18 cellular contexts compared by ENCODE assay signal in the genomic region with DNA sequence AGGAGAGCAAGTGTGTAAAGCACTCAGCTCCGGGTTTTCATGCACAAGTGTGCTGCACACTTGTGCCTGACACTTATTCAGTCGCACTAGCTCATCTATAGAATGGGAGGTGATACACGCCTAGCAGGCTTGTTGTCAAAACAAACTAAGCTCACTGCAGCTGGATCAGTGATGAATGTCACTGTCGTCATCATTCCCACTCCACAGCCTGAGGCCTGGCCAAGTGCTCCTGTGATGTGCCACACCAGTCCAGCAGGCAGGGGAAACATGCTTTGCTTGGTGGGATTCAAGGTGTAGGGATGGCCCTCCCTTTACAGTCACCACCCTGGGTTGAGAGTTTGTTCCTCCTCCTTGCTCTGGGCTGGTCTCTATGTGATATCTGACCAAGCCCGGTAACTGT. TPM values are rescaled to one million over a fixed set of nuclear protein-coding genes. Genes with fewer than 3 reads are reported as not detected.
A peak's percentile ranks its signal among the peaks of the same experiment; 100 is the strongest.
DNase-seq lines count a peak whose midpoint lies in the region; ATAC-seq and FAIRE-seq lines count a peak whose summit lies in the region.
"Had no signal": no experiment of that assay in that cellular context is flagged by ENCODE, and none has a peak within 500 bp of the region (broad histone marks: within the 10 kb centered on the region; RNA-seq: fewer than 3 reads in every experiment).

No MANE protein-coding gene starts in this region.

- peaks cover 7 to 14% of the 10 kb centered on the region in 2 donors for H3K4me1 Mint-ChIP-seq in natural killer cell treated with Interleukin-12 subunit alpha and Interleukin-12 subunit beta and Interleukin-15 and Interleukin-18, amount 100 ng/mL, for 72 hours (ENCODE audit: low read depth in 2 of 2)
- peaks cover 0 to 5% (median 0%) of the 10 kb centered on the region in 3 donors for H3K4me1 Mint-ChIP-seq in T-cell

- no peak overlapping the region for H2BK5ac ChIP-seq in neuronal stem cell (ENCODE audit: low read length)

- WGBS in neuronal stem cell (ENCODE audit: extremely low coverage in 2 of 2, insufficient read length in 2 of 2, insufficient replicate concordance in 1 of 2), 2 donors: no CpG with 5 or more reads among the region's 5 CpGs

- no peaks in the 10 kb centered on the region for H3K9me3 Mint-ChIP-seq in natural killer cell treated with Interleukin-12 subunit alpha and Interleukin-12 subunit beta and Interleukin-15 and Interleukin-18, amount 100 ng/mL, for 72 hours
- no peaks in the 10 kb centered on the region for H3K9me3 Mint-ChIP-seq in T-cell
- H3K9me3 Mint-ChIP-seq: CD8-positive, alpha-beta memory T cell had no signal

- no peak overlapping the region for H2BK12ac ChIP-seq in neuronal stem cell (ENCODE audit: low read length)

- no peak overlapping the region for H3K4me2 ChIP-seq in neuronal stem cell (ENCODE audit: insufficient read depth, low read length, poor library complexity, severe bottlenecking)
- H3K4me2 ChIP-seq: BLaER1 treated with 17β-estradiol and CSF1 and Interleukin-3, amounts not matched to agents 10 nM and 100 nM; PC-9 had no signal

- no peak overlapping the region for H3K4me3 ChIP-seq in neuronal stem cell (ENCODE audit: low read length in 2 of 2)
- H3K4me3 ChIP-seq: BLaER1 treated with 17β-estradiol and CSF1 and Interleukin-3, amounts not matched to agents 10 nM and 100 nM; HAP-1; K562; PC-9 had no signal

- peaks cover 0 to 2% of the 10 kb centered on the region in 2 donors for H3K4me1 ChIP-seq in neuronal stem cell (ENCODE audit: control insufficient read depth in 2 of 2, insufficient read depth in 1 of 2, low read depth in 1 of 2, low read length in 2 of 2)
- H3K4me1 ChIP-seq: HAP-1 had no signal

- intact Hi-C loops in Right ventricle myocardium inferior (cut with DNase I) (no loop called here), cardiac septum (cut with DNase I) (no loop called here), left ventricle myocardium superior (cut with micrococcal nuclease) (no loop called here)

- no peak overlapping the region for H3K4ac ChIP-seq in neuronal stem cell (ENCODE audit: low read length)

- H2BK120ac ChIP-seq in neuronal stem cell (ENCODE audit: low read depth, low read length): no peak overlapping the region

- peak overlapping the region; percentile 2 for H3K9ac ChIP-seq in neuronal stem cell (ENCODE audit: low read depth, low read length, poor library complexity)
- H3K9ac ChIP-seq: BLaER1 treated with 17β-estradiol and CSF1 and Interleukin-3, amounts not matched to agents 10 nM and 100 nM had no signal

- H3K79me1 ChIP-seq in neuronal stem cell (ENCODE audit: low read depth, low read length): peaks cover 21% of the 10 kb centered on the region

- H3K36me3 ChIP-seq in neuronal stem cell (replicated peaks in 1 of 2; ENCODE audit: control insufficient read depth in 2 of 2, insufficient read depth in 2 of 2, low read length in 2 of 2): peaks cover 45 to 84% of the 10 kb centered on the region in 2 donors

- H2BK15ac ChIP-seq in neuronal stem cell (ENCODE audit: low read length): no peak overlapping the region

- no peak overlapping the region for H4K91ac ChIP-seq in neuronal stem cell (ENCODE audit: low read depth, low read length, poor library complexity)

- no peak overlapping the region for H3K27ac ChIP-seq in neuronal stem cell (replicated peaks; ENCODE audit: low read length)
- H3K27ac ChIP-seq: BLaER1 treated with 17β-estradiol and CSF1 and Interleukin-3, amounts not matched to agents 10 nM and 100 nM; PC-9 had no signal

- no peak overlapping the region for H3K23ac ChIP-seq in neuronal stem cell (ENCODE audit: low read depth, low read length, poor library complexity)

- H3K27me3 Mint-ChIP-seq in natural killer cell treated with Interleukin-12 subunit alpha and Interleukin-12 subunit beta and Interleukin-15 and Interleukin-18, amount 100 ng/mL, for 72 hours: no peaks in the 10 kb centered on the region
- peaks cover 2 to 4% of the 10 kb centered on the region in 2 donors for H3K27me3 Mint-ChIP-seq in T-cell

- DNase-seq in Right ventricle myocardium inferior (ENCODE audit: missing footprints): no peak
- no peak for DNase-seq in cardiac septum (ENCODE audit: low spot score)
- peak; percentile 55 for DNase-seq in left ventricle myocardium superior
- DNase-seq in neuronal stem cell (ENCODE audit: low spot score): no peak
- DNase-seq in urothelium cell line (ENCODE audit: low spot score): no peak
- no peak for DNase-seq in natural killer cell treated with Interleukin-12 subunit alpha and Interleukin-12 subunit beta and Interleukin-15 and Interleukin-18, amount 100 ng/mL, for 72 hours (ENCODE audit: low spot score)
- DNase-seq in T-cell: no peak
- DNase-seq: CD8-positive, alpha-beta memory T cell; DMS79; NCI-H1930; NCI-H2171 treated with DMSO at 0.1 percent for 48 hours; NCI-H446 treated with DMSO at 0.1 percent for 48 hours; PC-9 had no signal

- no peak overlapping the region for H3K27ac Mint-ChIP-seq in natural killer cell treated with Interleukin-12 subunit alpha and Interleukin-12 subunit beta and Interleukin-15 and Interleukin-18, amount 100 ng/mL, for 72 hours
- H3K27ac Mint-ChIP-seq in T-cell: no peak overlapping the region

- FAIRE-seq in urothelium cell line (lab: Jason Lieb, UNC): peak; percentile 73
- FAIRE-seq: D721Med, K562 had no signal

- POLR2A ChIA-PET in T-cell (lab: Charles Lee): no interaction called here

- H4K8ac ChIP-seq in neuronal stem cell (ENCODE audit: low read depth, low read length): no peak overlapping the region

- no peak overlapping the region for H2AFZ ChIP-seq in neuronal stem cell (ENCODE audit: low read length)
- H2AFZ ChIP-seq: PC-9 had no signal

- ATAC-seq in Right ventricle myocardium inferior (peak; percentile 66), left ventricle myocardium superior (peak; percentile 67), HG03354 (IDR thresholded peaks at IDR 0.05; ENCODE audit: poor library complexity, severe bottlenecking, unreplicated experiment) (no peak), T-cell (replicated peaks in 1 of 4) (no peak)
- ATAC-seq in natural killer cell treated with Interleukin-12 subunit alpha and Interleukin-12 subunit beta and Interleukin-15 and Interleukin-18, amount 100 ng/mL, for 72 hours: no peak
- ATAC-seq: K562 had no signal

- no peak overlapping the region for H3K4me3 Mint-ChIP-seq in natural killer cell treated with Interleukin-12 subunit alpha and Interleukin-12 subunit beta and Interleukin-15 and Interleukin-18, amount 100 ng/mL, for 72 hours
- H3K4me3 Mint-ChIP-seq in T-cell: no peak overlapping the region
- H3K4me3 Mint-ChIP-seq: CD8-positive, alpha-beta memory T cell had no signal

- no peak overlapping the region for H3K14ac ChIP-seq in neuronal stem cell (ENCODE audit: low read length)

- H3K36me3 Mint-ChIP-seq in natural killer cell treated with Interleukin-12 subunit alpha and Interleukin-12 subunit beta and Interleukin-15 and Interleukin-18, amount 100 ng/mL, for 72 hours: no peaks in the 10 kb centered on the region
- no peaks in the 10 kb centered on the region for H3K36me3 Mint-ChIP-seq in T-cell

- H3K27me3 ChIP-seq in neuronal stem cell (ENCODE audit: control insufficient read depth in 3 of 3, insufficient read depth in 3 of 3, low read depth in 1 of 3, low read length in 3 of 3): no peaks in the 10 kb centered on the region
- H3K27me3 ChIP-seq: BLaER1 treated with 17β-estradiol and CSF1 and Interleukin-3, amounts not matched to agents 10 nM and 100 nM had no signal

- H3K18ac ChIP-seq in neuronal stem cell (ENCODE audit: low read length): no peak overlapping the region

- no peaks in the 10 kb centered on the region for H3K9me3 ChIP-seq in neuronal stem cell (replicated peaks in 1 of 2; ENCODE audit: control insufficient read depth in 2 of 2, insufficient read depth in 1 of 2, low read depth in 1 of 2, low read length in 2 of 2)
- H3K9me3 ChIP-seq: BLaER1 treated with 17β-estradiol and CSF1 and Interleukin-3, amounts not matched to agents 10 nM and 100 nM; HAP-1 had no signal

- CTCF ChIA-PET in T-cell (lab: Charles Lee): no interaction called here

- no peak overlapping the region for H2AK5ac ChIP-seq in neuronal stem cell (ENCODE audit: low read depth, low read length)

RNA-seq across cellular contexts. Expression of a gene that starts 6.8 kb away (rescaled TPM):
- total RNA-seq in Right ventricle myocardium inferior (58.4 TPM), cardiac septum (33.5 TPM), left ventricle myocardium superior (56.7 TPM), T-cell (10 to 100 TPM in 1 of 5 donors, 1 to 10 TPM in 4; 2.4 to 10.7 (median 7.1) TPM)
- polyA plus RNA-seq in neuronal stem cell (2013, experiment 1 of 2): 164 TPM
- 164 TPM for polyA plus RNA-seq in neuronal stem cell (2013, experiment 2 of 2)
- total RNA-seq in natural killer cell treated with Interleukin-12 subunit alpha and Interleukin-12 subunit beta and Interleukin-15 and Interleukin-18, amount 100 ng/mL, for 72 hours: 10 to 100 TPM; 27.6 to 51.1 TPM

RNA-seq across cellular contexts. Expression of a gene that starts 7.1 kb away (rescaled TPM):
- 54.6 TPM for total RNA-seq in Right ventricle myocardium inferior
- total RNA-seq in cardiac septum: 29.7 TPM
- 45.8 TPM for total RNA-seq in left ventricle myocardium superior
- polyA plus RNA-seq in neuronal stem cell (2013, experiment 1 of 2): 29.6 TPM
- 29.3 TPM for polyA plus RNA-seq in neuronal stem cell (2013, experiment 2 of 2)
- 10 to 100 TPM; 12.2 to 17.9 TPM for total RNA-seq in natural killer cell treated with Interleukin-12 subunit alpha and Interleukin-12 subunit beta and Interleukin-15 and Interleukin-18, amount 100 ng/mL, for 72 hours
- total RNA-seq in T-cell: 1 to 10 TPM in 3 of 5 donors, under 1 TPM in 2; 0.61 to 2.2 (median 1.0) TPM

RNA-seq across cellular contexts. Expression of a gene that starts 25.2 kb away (rescaled TPM):
- 11.2 TPM for total RNA-seq in Right ventricle myocardium inferior
- 50.2 TPM for total RNA-seq in cardiac septum
- 9.8 TPM for total RNA-seq in left ventricle myocardium superior
- polyA plus RNA-seq in neuronal stem cell (2013, experiment 1 of 2): 46.3 TPM
- 47.4 TPM for polyA plus RNA-seq in neuronal stem cell (2013, experiment 2 of 2)
- 10 to 100 TPM; 30.5 to 43.8 TPM for total RNA-seq in natural killer cell treated with Interleukin-12 subunit alpha and Interleukin-12 subunit beta and Interleukin-15 and Interleukin-18, amount 100 ng/mL, for 72 hours
- 10 to 100 TPM; 24.0 to 36.2 (median 35.1) TPM for total RNA-seq in T-cell

Comparison
In these comparisons a context has a peak if more than half of its experiments do, and no peak if none do; other contexts are left out.
1. ATAC-seq: peak in Right ventricle myocardium inferior (single experiment) and left ventricle myocardium superior (single experiment); none in natural killer cell treated with Interleukin-12 subunit alpha and Interleukin-12 subunit beta and Interleukin-15 and Interleukin-18, amount 100 ng/mL, for 72 hours (0 of 2), HG03354 (single experiment) and T-cell (0 of 4).